Comparison of ENCODE assay signal across 1 cellular context in the genomic region with DNA sequence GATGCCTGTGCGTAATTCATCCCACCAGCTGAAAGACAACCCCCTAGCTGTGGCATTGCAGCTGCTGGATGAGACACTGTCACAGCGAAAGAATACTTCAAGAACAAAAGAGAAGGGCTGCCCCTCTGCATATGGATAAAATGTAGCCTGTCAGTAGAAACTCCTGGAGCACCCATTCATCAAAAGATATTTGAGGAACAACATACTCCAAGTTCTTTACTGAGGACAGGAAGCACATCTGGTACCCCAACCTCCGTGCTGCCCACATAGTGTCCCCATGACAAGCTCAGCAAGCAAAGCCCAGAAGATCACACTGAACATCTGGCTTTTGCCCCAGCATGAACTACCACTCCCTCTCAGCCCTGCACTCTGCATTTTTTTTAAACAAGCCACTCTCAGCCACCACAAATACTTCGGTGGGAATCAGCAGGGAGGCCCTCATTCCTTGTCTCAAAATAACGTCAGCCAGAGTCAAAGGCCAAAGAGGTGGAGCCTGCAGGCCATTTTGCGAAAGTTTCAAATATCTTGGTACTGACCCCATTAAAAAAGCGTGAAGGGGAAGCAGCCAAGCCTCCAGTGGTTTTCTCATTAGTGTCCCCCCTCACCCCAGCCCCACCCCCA.
TF ChIP-seq lines count a peak whose summit lies in the region.

No MANE protein-coding gene starts in this region.

TF ChIP-seq in GM23338, 12 proteins besides CTCF, POLR2A, EP300 and RAD21 (continued from another document):
- TF ChIP-seq, protein P1, sequence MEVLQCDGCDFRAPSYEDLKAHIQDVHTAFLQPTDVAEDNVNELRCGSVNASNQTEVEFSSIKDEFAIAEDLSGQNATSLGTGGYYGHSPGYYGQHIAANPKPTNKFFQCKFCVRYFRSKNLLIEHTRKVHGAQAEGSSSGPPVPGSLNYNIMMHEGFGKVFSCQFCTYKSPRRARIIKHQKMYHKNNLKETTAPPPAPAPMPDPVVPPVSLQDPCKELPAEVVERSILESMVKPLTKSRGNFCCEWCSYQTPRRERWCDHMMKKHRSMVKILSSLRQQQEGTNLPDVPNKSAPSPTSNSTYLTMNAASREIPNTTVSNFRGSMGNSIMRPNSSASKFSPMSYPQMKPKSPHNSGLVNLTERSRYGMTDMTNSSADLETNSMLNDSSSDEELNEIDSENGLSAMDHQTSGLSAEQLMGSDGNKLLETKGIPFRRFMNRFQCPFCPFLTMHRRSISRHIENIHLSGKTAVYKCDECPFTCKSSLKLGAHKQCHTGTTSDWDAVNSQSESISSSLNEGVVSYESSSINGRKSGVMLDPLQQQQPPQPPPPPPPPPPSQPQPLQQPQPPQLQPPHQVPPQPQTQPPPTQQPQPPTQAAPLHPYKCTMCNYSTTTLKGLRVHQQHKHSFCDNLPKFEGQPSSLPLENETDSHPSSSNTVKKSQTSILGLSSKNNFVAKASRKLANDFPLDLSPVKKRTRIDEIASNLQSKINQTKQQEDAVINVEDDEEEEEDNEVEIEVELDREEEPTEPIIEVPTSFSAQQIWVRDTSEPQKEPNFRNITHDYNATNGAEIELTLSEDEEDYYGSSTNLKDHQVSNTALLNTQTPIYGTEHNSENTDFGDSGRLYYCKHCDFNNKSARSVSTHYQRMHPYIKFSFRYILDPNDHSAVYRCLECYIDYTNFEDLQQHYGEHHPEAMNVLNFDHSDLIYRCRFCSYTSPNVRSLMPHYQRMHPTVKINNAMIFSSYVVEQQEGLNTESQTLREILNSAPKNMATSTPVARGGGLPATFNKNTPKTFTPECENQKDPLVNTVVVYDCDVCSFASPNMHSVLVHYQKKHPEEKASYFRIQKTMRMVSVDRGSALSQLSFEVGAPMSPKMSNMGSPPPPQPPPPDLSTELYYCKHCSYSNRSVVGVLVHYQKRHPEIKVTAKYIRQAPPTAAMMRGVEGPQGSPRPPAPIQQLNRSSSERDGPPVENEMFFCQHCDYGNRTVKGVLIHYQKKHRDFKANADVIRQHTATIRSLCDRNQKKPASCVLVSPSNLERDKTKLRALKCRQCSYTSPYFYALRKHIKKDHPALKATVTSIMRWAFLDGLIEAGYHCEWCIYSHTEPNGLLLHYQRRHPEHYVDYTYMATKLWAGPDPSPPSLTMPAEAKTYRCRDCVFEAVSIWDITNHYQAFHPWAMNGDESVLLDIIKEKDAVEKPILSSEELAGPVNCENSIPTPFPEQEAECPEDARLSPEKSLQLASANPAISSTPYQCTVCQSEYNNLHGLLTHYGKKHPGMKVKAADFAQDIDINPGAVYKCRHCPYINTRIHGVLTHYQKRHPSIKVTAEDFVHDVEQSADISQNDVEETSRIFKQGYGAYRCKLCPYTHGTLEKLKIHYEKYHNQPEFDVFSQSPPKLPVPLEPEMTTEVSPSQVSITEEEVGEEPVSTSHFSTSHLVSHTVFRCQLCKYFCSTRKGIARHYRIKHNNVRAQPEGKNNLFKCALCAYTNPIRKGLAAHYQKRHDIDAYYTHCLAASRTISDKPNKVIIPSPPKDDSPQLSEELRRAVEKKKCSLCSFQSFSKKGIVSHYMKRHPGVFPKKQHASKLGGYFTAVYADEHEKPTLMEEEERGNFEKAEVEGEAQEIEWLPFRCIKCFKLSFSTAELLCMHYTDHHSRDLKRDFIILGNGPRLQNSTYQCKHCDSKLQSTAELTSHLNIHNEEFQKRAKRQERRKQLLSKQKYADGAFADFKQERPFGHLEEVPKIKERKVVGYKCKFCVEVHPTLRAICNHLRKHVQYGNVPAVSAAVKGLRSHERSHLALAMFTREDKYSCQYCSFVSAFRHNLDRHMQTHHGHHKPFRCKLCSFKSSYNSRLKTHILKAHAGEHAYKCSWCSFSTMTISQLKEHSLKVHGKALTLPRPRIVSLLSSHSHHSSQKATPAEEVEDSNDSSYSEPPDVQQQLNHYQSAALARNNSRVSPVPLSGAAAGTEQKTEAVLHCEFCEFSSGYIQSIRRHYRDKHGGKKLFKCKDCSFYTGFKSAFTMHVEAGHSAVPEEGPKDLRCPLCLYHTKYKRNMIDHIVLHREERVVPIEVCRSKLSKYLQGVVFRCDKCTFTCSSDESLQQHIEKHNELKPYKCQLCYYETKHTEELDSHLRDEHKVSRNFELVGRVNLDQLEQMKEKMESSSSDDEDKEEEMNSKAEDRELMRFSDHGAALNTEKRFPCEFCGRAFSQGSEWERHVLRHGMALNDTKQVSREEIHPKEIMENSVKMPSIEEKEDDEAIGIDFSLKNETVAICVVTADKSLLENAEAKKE (CRISPR knock-in tag; IDR thresholded peaks at IDR 0.05) = 0 out of 2 replicates have a peak, but pooled peaks have one; percentile 28
- no peak for TF ChIP-seq NANOG (IDR thresholded peaks at IDR 0.05; ENCODE audit: borderline replicate concordance)
- no peak for TF ChIP-seq EZH2 (IDR thresholded peaks at IDR 0.05; ENCODE audit: low read depth, unreplicated experiment)
- no peak for TF ChIP-seq STAT1 (IDR thresholded peaks at IDR 0.05; ENCODE audit: unreplicated experiment)
